26 cellular contexts compared by ENCODE assay signal in genomic region chr5:92371889-92372235, GRCh38.
DNase-seq lines count a peak whose midpoint lies in the region; ATAC-seq, FAIRE-seq and TF ChIP-seq lines count a peak whose summit lies in the region.
"Had no signal": no experiment of that assay in that cellular context is flagged by ENCODE, and none has a peak within 500 bp of the region (broad histone marks: within the 10 kb centered on the region; RNA-seq: fewer than 3 reads in every experiment).

No MANE protein-coding gene starts in this region.

- DNase-seq in HepG2 (ENCODE audit: low spot score), result no peak
- peak; percentile 5 for DNase-seq in RKO (ENCODE audit: low spot score)
- peak; percentile 26 to 57 for DNase-seq in foreskin fibroblast
- DNase-seq in upper lobe of left lung, result no peak
- DNase-seq in AG08395 (ENCODE audit: low spot score), result no peak
- DNase-seq in activated naive CD4-positive, alpha-beta T cell treated with Interleukin-2 at 50 U/mL for 16 hours, result no peak
- DNase-seq in H7, result no peak
- DNase-seq: activated CD4-positive, alpha-beta memory T cell treated with anti-CD3 and anti-CD28 coated beads for 36 hours; activated naive CD4-positive, alpha-beta T cell treated with anti-CD3 and anti-CD28 coated beads for 36 hours; amygdala; cerebellar nuclear complex; effector CD8-positive, alpha-beta T cell; esophagus squamous epithelium; head of caudate nucleus; lower lobe of right lung; NCI-H1930; NCI-H226; nucleus accumbens; right cardiac atrium; stimulated activated CD8-positive, alpha-beta memory T cell treated with anti-CD3 and anti-CD28 coated beads, Interleukin-4, amount 100 ng/mL, for 48 hours had no signal

- no peak overlapping the region for H2AFZ ChIP-seq in HepG2 (ENCODE audit: low read length)

- H3K9ac ChIP-seq in liver (ENCODE audit: low read depth in 1 of 2, low read length in 2 of 2), result no peak overlapping the region
- no peak overlapping the region for H3K9ac ChIP-seq in HepG2 (ENCODE audit: insufficient read depth, low read depth, low read length)

- WGBS in liver, result 86% methylated on average over 2 of the region's 2 CpGs
- WGBS in HepG2 (ENCODE audit: low lambda C conversion rate), result 15% methylated on average over 2 of the region's 2 CpGs
- WGBS in upper lobe of left lung, 2 donors, result 83 to 90% methylated on average over 2 of the region's 2 CpGs

- H3K27me3 ChIP-seq in liver (ENCODE audit: control insufficient read depth in 4 of 4, insufficient read depth in 4 of 4, low read length in 3 of 4) (no peaks in the 10 kb centered on the region), HepG2 (ENCODE audit: control insufficient read depth in 1 of 2, insufficient read depth in 2 of 2, low read length in 2 of 2) (no peaks in the 10 kb centered on the region), upper lobe of left lung (no peaks in the 10 kb centered on the region), H7 (ENCODE audit: control insufficient read depth, insufficient read depth, low read length) (no peaks in the 10 kb centered on the region)
- H3K27me3 ChIP-seq: esophagus squamous epithelium, vagina had no signal

- no TSS peak for BruUV-seq in HepG2 (replicated peaks; lab: Mats Ljungman, UMichigan)

- no peaks in the 10 kb centered on the region for H3K79me2 ChIP-seq in HepG2 (ENCODE audit: insufficient read depth, low read length)

- no peak overlapping the region for H3K4me2 ChIP-seq in HepG2 (ENCODE audit: low read depth, low read length)

- TF ChIP-seq POLR2A in HepG2 (IDR thresholded peaks at IDR 0.05; ENCODE audit: insufficient read depth in 1 of 2, low read depth in 2 of 2, low read length in 2 of 2) (no peak), upper lobe of left lung (IDR thresholded peaks at IDR 0.05) (no peak)

- ATAC-seq in HepG2 (no peak), upper lobe of left lung (ENCODE audit: low FRiP score in 2 of 2) (no peak)
- ATAC-seq: K562, lower lobe of right lung, right cardiac atrium had no signal

- TF ChIP-seq CTCF in liver (IDR thresholded peaks at IDR 0.05; ENCODE audit: low read depth, low read length, missing input control) (no peak), HepG2 (CRISPR knock-in tag; IDR thresholded peaks at IDR 0.05) (no peak), foreskin fibroblast (IDR thresholded peaks at IDR 0.05; ENCODE audit: low read depth, low read length) (no peak), upper lobe of left lung (IDR thresholded peaks at IDR 0.05) (no peak)

- POLR2A ChIA-PET in HepG2 (lab: Yijun Ruan, JAX), result no interaction called here

- H3K4me1 ChIP-seq in liver (ENCODE audit: control insufficient read depth in 4 of 4, insufficient read depth in 4 of 4, low read length in 3 of 4), result peaks cover 0 to 24% (median 5%) of the 10 kb centered on the region in 4 donors
- no peaks in the 10 kb centered on the region for H3K4me1 ChIP-seq in HepG2 (ENCODE audit: insufficient read depth, low read length)
- H3K4me1 ChIP-seq in upper lobe of left lung, result no peaks in the 10 kb centered on the region
- H3K4me1 ChIP-seq: esophagus squamous epithelium, lower lobe of right lung, vagina had no signal

- CTCF ChIA-PET in HepG2 (lab: Yijun Ruan, JAX; ENCODE audit: low intra/inter-chr PET ratio, low total read pairs), result no interaction called here

- TF ChIP-seq RAD21 in liver (IDR thresholded peaks at IDR 0.05), result no peak
- TF ChIP-seq RAD21 in HepG2 (CRISPR knock-in tag; IDR thresholded peaks at IDR 0.05), result no peak

- H3K36me3 ChIP-seq in liver (ENCODE audit: control insufficient read depth in 4 of 4, insufficient read depth in 3 of 4, low read depth in 1 of 4, low read length in 3 of 4) (no peaks in the 10 kb centered on the region), HepG2 (replicated peaks in 1 of 2; ENCODE audit: control insufficient read depth in 1 of 2, insufficient read depth in 2 of 2, low read length in 2 of 2) (no peaks in the 10 kb centered on the region), upper lobe of left lung (no peaks in the 10 kb centered on the region), H7 (replicated peaks; ENCODE audit: control insufficient read depth, insufficient read depth, low read length) (no peaks in the 10 kb centered on the region)
- H3K36me3 ChIP-seq: esophagus squamous epithelium, lower lobe of right lung, vagina had no signal

- H3K9me3 ChIP-seq in liver (ENCODE audit: control insufficient read depth in 4 of 4, low read length in 3 of 4) (no peaks in the 10 kb centered on the region), HepG2 (ENCODE audit: low read length) (no peaks in the 10 kb centered on the region), upper lobe of left lung (peaks cover 0 to 3% (median 0%) of the 10 kb centered on the region in 4 donors)
- H3K9me3 ChIP-seq: lower lobe of right lung, vagina had no signal

- H3K4me3 ChIP-seq in liver (ENCODE audit: low read depth in 1 of 3, low read length in 3 of 3), result no peak overlapping the region
- H3K4me3 ChIP-seq in HepG2 (replicated peaks in 1 of 3; ENCODE audit: insufficient read depth in 1 of 3, low read depth in 2 of 3, low read length in 3 of 3), result no peak overlapping the region
- H3K4me3 ChIP-seq in foreskin fibroblast (ENCODE audit: low read depth in 1 of 2, low read length in 2 of 2), result no peak overlapping the region
- no peak overlapping the region for H3K4me3 ChIP-seq in upper lobe of left lung
- no peak overlapping the region for H3K4me3 ChIP-seq in H7 (ENCODE audit: insufficient read depth, low read depth, low read length)
- H3K4me3 ChIP-seq: esophagus squamous epithelium, K562, lower lobe of right lung, SK-N-MC, vagina had no signal

- H4K20me1 ChIP-seq in HepG2 (ENCODE audit: insufficient read depth, low read length), result no peaks in the 10 kb centered on the region

- no peak for FAIRE-seq in HepG2 (lab: Jason Lieb, UNC)
- FAIRE-seq: K562 had no signal

- H3K27ac ChIP-seq in liver (ENCODE audit: low read depth in 1 of 2, low read length in 2 of 2) (peak overlapping the region; percentile 16 to 42), HepG2 (ENCODE audit: extremely low read length, insufficient read depth, low read length) (no peak overlapping the region), upper lobe of left lung (no peak overlapping the region)
- H3K27ac ChIP-seq: C4-2B, esophagus squamous epithelium, HL-60, lower lobe of right lung, SK-N-MC, vagina had no signal

- TF ChIP-seq EP300 in HepG2 (IDR thresholded peaks at IDR 0.05; ENCODE audit: low read depth in 2 of 2, low read length in 2 of 2), result no peak
- no peak for TF ChIP-seq EP300 in HepG2 (CRISPR knock-in tag; IDR thresholded peaks at IDR 0.05; ENCODE audit: borderline replicate concordance)
- TF ChIP-seq EP300 in upper lobe of left lung (IDR thresholded peaks at IDR 0.05), result no peak

- in situ Hi-C loops in HepG2 (cut with HindIII; ENCODE audit: extremely low pct_ligation_motif_present, low pct_unique_long_range_greater_than_20kb), result no loop called here

- intact Hi-C loops in HepG2 (cut with micrococcal nuclease; ENCODE audit: unreplicated experiment), result no loop called here

TF ChIP-seq in liver, 16 proteins besides CTCF, POLR2A, EP300 and RAD21 (continues in another document):
- no peak for TF ChIP-seq ATF3 (IDR thresholded peaks at IDR 0.05)

TF ChIP-seq in HepG2, 621 proteins besides CTCF, POLR2A, EP300 and RAD21:
- TF ChIP-seq ZFP1 (CRISPR knock-in tag; IDR thresholded peaks at IDR 0.05) (no peak), SAFB2 (CRISPR knock-in tag; IDR thresholded peaks at IDR 0.05; ENCODE audit: borderline replicate concordance, low read depth) (no peak), ARNT2 (CRISPR knock-in tag; IDR thresholded peaks at IDR 0.05; ENCODE audit: low read depth) (no peak)
- TF ChIP-seq, protein P1, sequence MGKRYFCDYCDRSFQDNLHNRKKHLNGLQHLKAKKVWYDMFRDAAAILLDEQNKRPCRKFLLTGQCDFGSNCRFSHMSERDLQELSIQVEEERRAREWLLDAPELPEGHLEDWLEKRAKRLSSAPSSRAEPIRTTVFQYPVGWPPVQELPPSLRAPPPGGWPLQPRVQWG (CRISPR knock-in tag; IDR thresholded peaks at IDR 0.05; ENCODE audit: borderline replicate concordance, low read depth), result no peak
TF ChIP-seq in HepG2: peak in this region for 0.

Comparison
In these comparisons a context has a peak if more than half of its experiments do, and no peak if none do; other contexts are left out.
1. H3K27ac ChIP-seq: peak in liver (2 of 2); none in HepG2 (single experiment) and upper lobe of left lung (0 of 4).
2. DNase-seq: peak in RKO (single experiment) and foreskin fibroblast (2 of 2); none in HepG2 (single experiment), upper lobe of left lung (0 of 2), AG08395 (single experiment), activated naive CD4-positive, alpha-beta T cell treated with Interleukin-2 at 50 U/mL for 16 hours (single experiment) and H7 (single experiment).